ENCODE assay signal across 13 cellular contexts in the genomic region with DNA sequence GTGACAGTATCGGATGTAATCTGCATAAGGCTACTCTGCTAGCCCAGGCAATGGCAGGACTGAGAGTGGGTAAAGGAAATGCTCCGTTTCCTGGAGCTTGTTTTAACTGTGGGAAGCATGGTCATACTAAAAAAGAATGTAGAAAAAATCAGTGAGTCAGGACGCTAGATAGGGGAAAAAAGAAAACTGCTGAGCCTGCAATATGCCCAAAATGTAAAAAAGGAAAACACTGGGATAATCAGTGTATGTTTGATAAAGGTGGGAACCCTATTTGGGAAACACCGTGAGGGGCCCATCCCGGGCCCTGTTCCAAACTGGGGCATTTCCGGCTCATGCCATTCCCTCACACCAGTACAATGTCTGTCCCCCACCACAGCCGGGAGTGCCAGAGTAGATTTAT.
DNase-seq lines count a peak whose midpoint lies in the region; ATAC-seq and TF ChIP-seq lines count a peak whose summit lies in the region.
"Had no signal": no experiment of that assay in that cellular context is flagged by ENCODE, and none has a peak within 500 bp of the region (broad histone marks: within the 10 kb centered on the region; RNA-seq: fewer than 3 reads in every experiment).

No MANE protein-coding gene starts in this region.

- TF ChIP-seq POLR2A in IMR-90 (IDR thresholded peaks at IDR 0.05; ENCODE audit: low read depth, low read length), result no peak

- no peak overlapping the region for H4K5ac ChIP-seq in IMR-90 (ENCODE audit: low read depth, low read length)

- no peak overlapping the region for H2BK20ac ChIP-seq in IMR-90 (ENCODE audit: low read depth, low read length)

- no peak for TF ChIP-seq RAD21 in IMR-90 (IDR thresholded peaks at IDR 0.05; ENCODE audit: low read length)

- H3K79me1 ChIP-seq in IMR-90 (ENCODE audit: low read depth in 1 of 2, low read length in 2 of 2), result no peaks in the 10 kb centered on the region

- H3K9ac ChIP-seq in IMR-90 (ENCODE audit: low read depth, low read length), result no peak overlapping the region
- H3K9ac ChIP-seq: BLaER1 had no signal

- H3K9me3 Mint-ChIP-seq in endothelial cell (ENCODE audit: unreplicated experiment), result peaks cover 3% of the 10 kb centered on the region

- no peaks in the 10 kb centered on the region for H3K27me3 ChIP-seq in IMR-90 (ENCODE audit: control insufficient read depth, insufficient read depth, low read length)
- H3K27me3 ChIP-seq: BLaER1 had no signal

- BruUV-seq in IMR-90 (replicated peaks; lab: Mats Ljungman, UMichigan), result no TSS peak

- WGBS in IMR-90 (ENCODE audit: extremely low coverage in 2 of 2, insufficient read length in 1 of 2), 2 experiments, result 60% methylated on average over 2 of the region's 7 CpGs; no CpG with 5 or more reads in 1 of the 2 experiments

- no peak overlapping the region for H4K8ac ChIP-seq in IMR-90 (ENCODE audit: low read depth in 2 of 2, low read length in 2 of 2)

- no peak overlapping the region for H3K23ac ChIP-seq in IMR-90 (ENCODE audit: low read depth, low read length)

- no peaks in the 10 kb centered on the region for H3K36me3 ChIP-seq in IMR-90 (ENCODE audit: control insufficient read depth, insufficient read depth, low read length)
- H3K36me3 ChIP-seq: BLaER1 had no signal

- no peak overlapping the region for H4K91ac ChIP-seq in IMR-90 (ENCODE audit: insufficient read depth, low read depth, low read length)

- H3K18ac ChIP-seq in IMR-90 (ENCODE audit: low read depth, low read length), result no peak overlapping the region

- dilution Hi-C loops in IMR-90 (cut with HindIII; ENCODE audit: low sequenced_read_pairs, unreplicated experiment), result no loop called here

- H3K9me3 ChIP-seq in IMR-90 (ENCODE audit: control insufficient read depth, insufficient read depth, low read length), result no peaks in the 10 kb centered on the region
- H3K9me3 ChIP-seq: BLaER1, Caco-2 had no signal

- TF ChIP-seq CTCF in IMR-90 (conservative IDR thresholded peaks at IDR 0.05; ENCODE audit: low read depth, low read length) (no peak), endothelial cell (IDR thresholded peaks at IDR 0.05; ENCODE audit: unreplicated experiment) (no peak)

- no peak overlapping the region for H2BK5ac ChIP-seq in IMR-90 (ENCODE audit: low read depth, low read length, poor library complexity, severe bottlenecking)

- POLR2A ChIA-PET in IMR-90 (lab: Charles Lee; ENCODE audit: unreplicated experiment), result no interaction called here

- no peaks in the 10 kb centered on the region for H3K4me1 ChIP-seq in IMR-90 (ENCODE audit: control insufficient read depth, insufficient read depth, low read length)
- H3K4me1 ChIP-seq: BLaER1, Caco-2 had no signal

- peak; percentile 28 for DNase-seq in ELR (ENCODE audit: low read depth)
- DNase-seq in IMR-90, result no peak
- no peak for DNase-seq in endothelial cell (ENCODE audit: low spot score)
- no peak for DNase-seq in medulla oblongata (ENCODE audit: extremely low spot score)
- DNase-seq: AML-193; Caco-2; CD8-positive, alpha-beta memory T cell; DMS53; H7; KG1 had no signal

- no peak overlapping the region for H2AK5ac ChIP-seq in IMR-90 (ENCODE audit: low read depth, low read length)

- no peak overlapping the region for H2AFZ ChIP-seq in IMR-90 (replicated peaks; ENCODE audit: low read length, poor library complexity)

- intact Hi-C loops in IMR-90 (cut with micrococcal nuclease), result no loop called here

- CTCF ChIA-PET in IMR-90 (lab: Yijun Ruan, JAX), result no interaction called here

- no peak overlapping the region for H3K4me3 ChIP-seq in IMR-90 (ENCODE audit: insufficient read depth, low read depth, low read length)
- H3K4me3 ChIP-seq: BLaER1 had no signal

- no peak overlapping the region for H3K27ac ChIP-seq in IMR-90 (ENCODE audit: insufficient read depth, low read length)
- H3K27ac ChIP-seq: BLaER1 had no signal

- ATAC-seq in IMR-90 (ENCODE audit: low read depth) (no peak), HG03159 (IDR thresholded peaks at IDR 0.05; ENCODE audit: unreplicated experiment) (no peak), HG02588 (IDR thresholded peaks at IDR 0.05; ENCODE audit: unreplicated experiment) (no peak)

- H3K56ac ChIP-seq in IMR-90 (ENCODE audit: extremely low read depth, insufficient read depth, low read length), result no peak overlapping the region

- no peak overlapping the region for H3K4me3 Mint-ChIP-seq in endothelial cell (ENCODE audit: unreplicated experiment)

- H3K14ac ChIP-seq in IMR-90 (replicated peaks; ENCODE audit: low read depth, low read length), result no peak overlapping the region

- H2BK120ac ChIP-seq in IMR-90 (ENCODE audit: low read depth, low read length), result no peak overlapping the region

- no peak overlapping the region for H3K4me2 ChIP-seq in IMR-90 (ENCODE audit: low read depth, low read length)
- H3K4me2 ChIP-seq: BLaER1 had no signal

- peaks cover 16% of the 10 kb centered on the region for H3K4me1 Mint-ChIP-seq in endothelial cell (ENCODE audit: unreplicated experiment)
- H3K4me1 Mint-ChIP-seq: CD8-positive, alpha-beta memory T cell had no signal

- no peaks in the 10 kb centered on the region for H4K20me1 ChIP-seq in IMR-90 (ENCODE audit: insufficient read depth, low read length)
- H4K20me1 ChIP-seq: BLaER1 had no signal

- no peak overlapping the region for H2BK15ac ChIP-seq in IMR-90 (ENCODE audit: low read depth, low read length)

- H2AK9ac ChIP-seq in IMR-90 (replicated peaks; ENCODE audit: low read depth, low read length, poor library complexity), result no peak overlapping the region

- no peak overlapping the region for H3K4ac ChIP-seq in IMR-90 (ENCODE audit: low read depth, low read length)

- H3K9me1 ChIP-seq in IMR-90 (ENCODE audit: insufficient read depth, low read length), result no peaks in the 10 kb centered on the region

- no peaks in the 10 kb centered on the region for H3K36me3 Mint-ChIP-seq in endothelial cell (ENCODE audit: low read depth, unreplicated experiment)

- H3K27ac Mint-ChIP-seq in endothelial cell (ENCODE audit: unreplicated experiment), result peak overlapping the region; percentile 32

- H3K27me3 Mint-ChIP-seq in endothelial cell (ENCODE audit: unreplicated experiment), result peaks cover 3% of the 10 kb centered on the region
- H3K27me3 Mint-ChIP-seq: CD8-positive, alpha-beta memory T cell had no signal

- in situ Hi-C loops in IMR-90 (cut with MboI; ENCODE audit: low sequenced_read_pairs), result no loop called here

TF ChIP-seq in IMR-90, 13 proteins besides CTCF, POLR2A, EP300 and RAD21:
- TF ChIP-seq CEBPB (IDR thresholded peaks at IDR 0.05; ENCODE audit: low read depth, low read length) (no peak), MAFK (IDR thresholded peaks at IDR 0.05; ENCODE audit: low read depth, low read length) (peak; percentile 59)
